Comparison of ENCODE assay signal across 1 cellular context in the genomic region with DNA sequence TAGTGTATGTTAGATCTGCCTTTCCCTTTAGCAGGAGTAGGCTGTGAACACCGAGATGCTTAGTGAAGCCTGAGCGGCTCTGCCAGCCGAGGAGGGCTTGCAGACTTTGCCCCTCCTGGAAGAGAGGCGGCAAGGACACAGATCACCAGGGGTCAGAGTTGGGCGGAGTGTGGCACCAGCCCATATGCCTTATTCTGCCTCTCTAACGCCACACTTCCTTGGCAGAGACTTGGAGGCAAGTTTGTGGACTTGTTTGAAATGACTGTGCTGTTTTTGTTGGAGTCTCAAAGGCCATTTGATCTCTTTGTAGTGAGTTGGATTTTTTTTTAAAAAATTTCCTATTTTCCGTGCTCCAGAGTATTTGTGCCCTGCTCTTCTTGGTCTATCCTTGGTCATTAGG.
TF ChIP-seq lines count a peak whose summit lies in the region.

No MANE protein-coding gene starts in this region.

TF ChIP-seq in HepG2, 621 proteins besides CTCF, POLR2A, EP300 and RAD21:
- TF ChIP-seq, protein P1, sequence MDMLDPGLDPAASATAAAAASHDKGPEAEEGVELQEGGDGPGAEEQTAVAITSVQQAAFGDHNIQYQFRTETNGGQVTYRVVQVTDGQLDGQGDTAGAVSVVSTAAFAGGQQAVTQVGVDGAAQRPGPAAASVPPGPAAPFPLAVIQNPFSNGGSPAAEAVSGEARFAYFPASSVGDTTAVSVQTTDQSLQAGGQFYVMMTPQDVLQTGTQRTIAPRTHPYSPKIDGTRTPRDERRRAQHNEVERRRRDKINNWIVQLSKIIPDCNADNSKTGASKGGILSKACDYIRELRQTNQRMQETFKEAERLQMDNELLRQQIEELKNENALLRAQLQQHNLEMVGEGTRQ (IDR thresholded peaks at IDR 0.05; ENCODE audit: low read depth, low read length), result no peak
- TF ChIP-seq, protein P1 (CRISPR knock-in tag; IDR thresholded peaks at IDR 0.05; ENCODE audit: borderline replicate concordance), result no peak
- TF ChIP-seq, protein P2, sequence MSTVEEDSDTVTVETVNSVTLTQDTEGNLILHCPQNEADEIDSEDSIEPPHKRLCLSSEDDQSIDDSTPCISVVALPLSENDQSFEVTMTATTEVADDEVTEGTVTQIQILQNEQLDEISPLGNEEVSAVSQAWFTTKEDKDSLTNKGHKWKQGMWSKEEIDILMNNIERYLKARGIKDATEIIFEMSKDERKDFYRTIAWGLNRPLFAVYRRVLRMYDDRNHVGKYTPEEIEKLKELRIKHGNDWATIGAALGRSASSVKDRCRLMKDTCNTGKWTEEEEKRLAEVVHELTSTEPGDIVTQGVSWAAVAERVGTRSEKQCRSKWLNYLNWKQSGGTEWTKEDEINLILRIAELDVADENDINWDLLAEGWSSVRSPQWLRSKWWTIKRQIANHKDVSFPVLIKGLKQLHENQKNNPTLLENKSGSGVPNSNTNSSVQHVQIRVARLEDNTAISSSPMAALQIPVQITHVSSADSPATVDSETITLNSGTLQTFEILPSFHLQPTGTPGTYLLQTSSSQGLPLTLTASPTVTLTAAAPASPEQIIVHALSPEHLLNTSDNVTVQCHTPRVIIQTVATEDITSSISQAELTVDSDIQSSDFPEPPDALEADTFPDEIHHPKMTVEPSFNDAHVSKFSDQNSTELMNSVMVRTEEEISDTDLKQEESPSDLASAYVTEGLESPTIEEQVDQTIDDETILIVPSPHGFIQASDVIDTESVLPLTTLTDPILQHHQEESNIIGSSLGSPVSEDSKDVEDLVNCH (CRISPR knock-in tag; IDR thresholded peaks at IDR 0.05), result no peak
- TF ChIP-seq, protein P3, sequence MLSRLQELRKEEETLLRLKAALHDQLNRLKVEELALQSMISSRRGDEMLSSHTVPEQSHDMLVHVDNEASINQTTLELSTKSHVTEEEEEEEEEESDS (CRISPR knock-in tag; IDR thresholded peaks at IDR 0.05; ENCODE audit: borderline replicate concordance), result no peak
- TF ChIP-seq AHR (CRISPR knock-in tag; IDR thresholded peaks at IDR 0.05) (no peak), ZNF772 (CRISPR knock-in tag; IDR thresholded peaks at IDR 0.05) (no peak), ZNF382 (CRISPR knock-in tag; IDR thresholded peaks at IDR 0.05; ENCODE audit: borderline replicate concordance) (no peak), CBX2 (IDR thresholded peaks at IDR 0.05; ENCODE audit: low read depth, low read length) (no peak), CBX2 (CRISPR knock-in tag; IDR thresholded peaks at IDR 0.05; ENCODE audit: low read depth) (no peak), PHF5A (CRISPR knock-in tag; IDR thresholded peaks at IDR 0.05; ENCODE audit: low read depth, unreplicated experiment) (no peak), NFE2L2 (IDR thresholded peaks at IDR 0.05; ENCODE audit: low read length) (no peak), ZNF761 (CRISPR knock-in tag; conservative IDR thresholded peaks at IDR 0.05) (no peak), ZBTB20 (CRISPR knock-in tag; IDR thresholded peaks at IDR 0.05; ENCODE audit: borderline replicate concordance, low read depth) (no peak), ARNT2 (CRISPR knock-in tag; IDR thresholded peaks at IDR 0.05; ENCODE audit: low read depth) (no peak)
- TF ChIP-seq, protein P4, sequence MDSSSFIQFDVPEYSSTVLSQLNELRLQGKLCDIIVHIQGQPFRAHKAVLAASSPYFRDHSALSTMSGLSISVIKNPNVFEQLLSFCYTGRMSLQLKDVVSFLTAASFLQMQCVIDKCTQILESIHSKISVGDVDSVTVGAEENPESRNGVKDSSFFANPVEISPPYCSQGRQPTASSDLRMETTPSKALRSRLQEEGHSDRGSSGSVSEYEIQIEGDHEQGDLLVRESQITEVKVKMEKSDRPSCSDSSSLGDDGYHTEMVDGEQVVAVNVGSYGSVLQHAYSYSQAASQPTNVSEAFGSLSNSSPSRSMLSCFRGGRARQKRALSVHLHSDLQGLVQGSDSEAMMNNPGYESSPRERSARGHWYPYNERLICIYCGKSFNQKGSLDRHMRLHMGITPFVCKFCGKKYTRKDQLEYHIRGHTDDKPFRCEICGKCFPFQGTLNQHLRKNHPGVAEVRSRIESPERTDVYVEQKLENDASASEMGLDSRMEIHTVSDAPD (CRISPR knock-in tag; IDR thresholded peaks at IDR 0.05), result no peak
- TF ChIP-seq, protein P5, sequence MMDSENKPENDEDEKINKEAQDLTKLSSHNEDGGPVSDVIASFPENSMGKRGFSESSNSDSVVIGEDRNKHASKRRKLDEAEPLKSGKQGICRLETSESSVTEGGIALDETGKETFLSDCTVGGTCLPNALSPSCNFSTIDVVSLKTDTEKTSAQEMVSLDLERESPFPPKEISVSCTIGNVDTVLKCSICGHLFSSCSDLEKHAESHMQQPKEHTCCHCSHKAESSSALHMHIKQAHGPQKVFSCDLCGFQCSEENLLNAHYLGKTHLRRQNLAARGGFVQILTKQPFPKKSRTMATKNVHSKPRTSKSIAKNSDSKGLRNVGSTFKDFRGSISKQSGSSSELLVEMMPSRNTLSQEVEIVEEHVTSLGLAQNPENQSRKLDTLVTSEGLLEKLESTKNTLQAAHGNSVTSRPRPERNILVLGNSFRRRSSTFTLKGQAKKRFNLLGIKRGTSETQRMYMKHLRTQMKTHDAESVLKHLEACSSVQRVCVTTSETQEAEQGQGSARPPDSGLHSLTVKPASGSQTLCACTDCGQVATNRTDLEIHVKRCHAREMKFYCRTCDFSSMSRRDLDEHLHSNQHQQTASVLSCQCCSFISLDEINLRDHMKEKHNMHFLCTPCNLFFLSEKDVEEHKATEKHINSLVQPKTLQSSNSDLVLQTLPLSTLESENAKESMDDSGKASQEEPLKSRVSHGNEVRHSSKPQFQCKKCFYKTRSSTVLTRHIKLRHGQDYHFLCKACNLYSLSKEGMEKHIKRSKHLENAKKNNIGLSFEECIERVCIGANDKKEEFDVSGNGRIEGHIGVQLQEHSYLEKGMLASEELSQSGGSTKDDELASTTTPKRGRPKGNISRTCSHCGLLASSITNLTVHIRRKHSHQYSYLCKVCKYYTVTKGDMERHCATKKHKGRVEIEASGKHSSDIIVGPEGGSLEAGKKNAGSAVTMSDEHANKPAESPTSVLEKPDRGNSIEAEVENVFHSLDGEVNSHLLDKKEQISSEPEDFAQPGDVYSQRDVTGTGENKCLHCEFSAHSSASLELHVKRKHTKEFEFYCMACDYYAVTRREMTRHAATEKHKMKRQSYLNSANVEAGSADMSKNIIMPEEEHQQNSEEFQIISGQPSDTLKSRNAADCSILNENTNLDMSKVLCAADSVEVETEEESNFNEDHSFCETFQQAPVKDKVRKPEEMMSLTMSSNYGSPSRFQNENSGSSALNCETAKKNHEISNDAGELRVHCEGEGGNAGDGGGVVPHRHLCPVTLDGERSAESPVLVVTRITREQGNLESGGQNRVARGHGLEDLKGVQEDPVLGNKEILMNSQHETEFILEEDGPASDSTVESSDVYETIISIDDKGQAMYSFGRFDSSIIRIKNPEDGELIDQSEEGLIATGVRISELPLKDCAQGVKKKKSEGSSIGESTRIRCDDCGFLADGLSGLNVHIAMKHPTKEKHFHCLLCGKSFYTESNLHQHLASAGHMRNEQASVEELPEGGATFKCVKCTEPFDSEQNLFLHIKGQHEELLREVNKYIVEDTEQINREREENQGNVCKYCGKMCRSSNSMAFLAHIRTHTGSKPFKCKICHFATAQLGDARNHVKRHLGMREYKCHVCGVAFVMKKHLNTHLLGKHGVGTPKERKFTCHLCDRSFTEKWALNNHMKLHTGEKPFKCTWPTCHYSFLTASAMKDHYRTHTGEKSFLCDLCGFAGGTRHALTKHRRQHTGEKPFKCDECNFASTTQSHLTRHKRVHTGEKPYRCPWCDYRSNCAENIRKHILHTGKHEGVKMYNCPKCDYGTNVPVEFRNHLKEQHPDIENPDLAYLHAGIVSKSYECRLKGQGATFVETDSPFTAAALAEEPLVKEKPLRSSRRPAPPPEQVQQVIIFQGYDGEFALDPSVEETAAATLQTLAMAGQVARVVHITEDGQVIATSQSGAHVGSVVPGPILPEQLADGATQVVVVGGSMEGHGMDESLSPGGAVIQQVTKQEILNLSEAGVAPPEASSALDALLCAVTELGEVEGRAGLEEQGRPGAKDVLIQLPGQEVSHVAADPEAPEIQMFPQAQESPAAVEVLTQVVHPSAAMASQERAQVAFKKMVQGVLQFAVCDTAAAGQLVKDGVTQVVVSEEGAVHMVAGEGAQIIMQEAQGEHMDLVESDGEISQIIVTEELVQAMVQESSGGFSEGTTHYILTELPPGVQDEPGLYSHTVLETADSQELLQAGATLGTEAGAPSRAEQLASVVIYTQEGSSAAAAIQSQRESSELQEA (CRISPR knock-in tag; IDR thresholded peaks at IDR 0.05; ENCODE audit: not compliant biosample characterization), result no peak
- TF ChIP-seq, protein P6, sequence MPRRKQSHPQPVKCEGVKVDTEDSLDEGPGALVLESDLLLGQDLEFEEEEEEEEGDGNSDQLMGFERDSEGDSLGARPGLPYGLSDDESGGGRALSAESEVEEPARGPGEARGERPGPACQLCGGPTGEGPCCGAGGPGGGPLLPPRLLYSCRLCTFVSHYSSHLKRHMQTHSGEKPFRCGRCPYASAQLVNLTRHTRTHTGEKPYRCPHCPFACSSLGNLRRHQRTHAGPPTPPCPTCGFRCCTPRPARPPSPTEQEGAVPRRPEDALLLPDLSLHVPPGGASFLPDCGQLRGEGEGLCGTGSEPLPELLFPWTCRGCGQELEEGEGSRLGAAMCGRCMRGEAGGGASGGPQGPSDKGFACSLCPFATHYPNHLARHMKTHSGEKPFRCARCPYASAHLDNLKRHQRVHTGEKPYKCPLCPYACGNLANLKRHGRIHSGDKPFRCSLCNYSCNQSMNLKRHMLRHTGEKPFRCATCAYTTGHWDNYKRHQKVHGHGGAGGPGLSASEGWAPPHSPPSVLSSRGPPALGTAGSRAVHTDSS (CRISPR knock-in tag; conservative IDR thresholded peaks at IDR 0.05), result no peak
- TF ChIP-seq, protein P7, sequence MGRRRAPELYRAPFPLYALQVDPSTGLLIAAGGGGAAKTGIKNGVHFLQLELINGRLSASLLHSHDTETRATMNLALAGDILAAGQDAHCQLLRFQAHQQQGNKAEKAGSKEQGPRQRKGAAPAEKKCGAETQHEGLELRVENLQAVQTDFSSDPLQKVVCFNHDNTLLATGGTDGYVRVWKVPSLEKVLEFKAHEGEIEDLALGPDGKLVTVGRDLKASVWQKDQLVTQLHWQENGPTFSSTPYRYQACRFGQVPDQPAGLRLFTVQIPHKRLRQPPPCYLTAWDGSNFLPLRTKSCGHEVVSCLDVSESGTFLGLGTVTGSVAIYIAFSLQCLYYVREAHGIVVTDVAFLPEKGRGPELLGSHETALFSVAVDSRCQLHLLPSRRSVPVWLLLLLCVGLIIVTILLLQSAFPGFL (CRISPR knock-in tag; IDR thresholded peaks at IDR 0.05), result no peak
